8 cellular contexts compared by ENCODE assay signal in the genomic region with DNA sequence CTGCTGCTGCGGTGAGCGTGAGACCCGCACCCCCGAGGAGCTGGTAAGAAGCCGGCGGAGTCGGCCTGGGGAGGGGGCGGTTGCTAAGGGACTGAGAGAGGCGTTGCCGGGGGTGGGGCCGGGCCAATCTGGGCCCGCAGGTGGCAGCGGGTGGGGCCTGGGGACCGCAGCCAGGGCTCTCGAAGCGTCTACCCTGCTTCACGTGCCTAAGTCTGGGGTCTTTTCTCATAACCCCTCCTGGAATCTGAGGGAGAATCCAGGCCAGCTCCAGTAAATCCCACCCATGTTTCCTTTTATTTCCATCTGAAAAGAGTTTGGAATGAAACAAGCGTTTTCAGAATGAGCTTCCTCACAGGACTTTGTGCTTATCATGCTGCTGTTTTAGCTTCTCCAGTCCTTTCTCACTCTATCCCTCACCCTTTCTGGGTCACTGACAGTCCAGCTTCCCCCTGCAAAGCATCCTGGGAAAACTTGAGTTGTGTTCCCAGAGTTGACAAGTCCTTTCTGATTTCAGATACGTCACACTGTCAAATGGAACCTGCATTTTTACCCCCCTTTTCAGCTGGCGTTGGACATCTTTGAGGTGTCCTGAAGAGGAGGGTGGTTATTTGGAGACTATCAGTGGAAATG. TPM values are rescaled to one million over a fixed set of nuclear protein-coding genes. Genes with fewer than 3 reads are reported as not detected.
DNase-seq lines count a peak whose midpoint lies in the region; ATAC-seq, FAIRE-seq and TF ChIP-seq lines count a peak whose summit lies in the region.

No MANE protein-coding gene starts in this region.

- no peak for FAIRE-seq in D721Med (lab: Jason Lieb, UNC)

- H3K27me3 ChIP-seq in WERI-Rb-1 (ENCODE audit: insufficient read depth, low read depth, severe bottlenecking), result no peaks in the 10 kb centered on the region

- peak overlapping the region; percentile 74 for H3K27ac ChIP-seq in WERI-Rb-1

- DNase-seq in EH (ENCODE audit: low read depth) (peak; percentile 46), WERI-Rb-1 (no peak), foreskin fibroblast (peak in 1 of 2 donors; percentile 38), omental fat pad (ENCODE audit: low spot score) (no peak), D721Med (ENCODE audit: insufficient read length, low spot score) (no peak)

- peak; percentile 39 for ATAC-seq in GM19452 (IDR thresholded peaks at IDR 0.05; ENCODE audit: unreplicated experiment)
- peak; percentile 29 for ATAC-seq in HG03457 (IDR thresholded peaks at IDR 0.05; ENCODE audit: unreplicated experiment)
- ATAC-seq in omental fat pad (ENCODE audit: low FRiP score), result peak; percentile 20
- ATAC-seq in GM18517 (IDR thresholded peaks at IDR 0.05; ENCODE audit: unreplicated experiment), result no peak

- no peak for TF ChIP-seq CTCF in WERI-Rb-1 (IDR thresholded peaks at IDR 0.05; ENCODE audit: low read depth, low read length)
- no peak for TF ChIP-seq CTCF in foreskin fibroblast (IDR thresholded peaks at IDR 0.05; ENCODE audit: low read depth, low read length)
- no peak for TF ChIP-seq CTCF in omental fat pad (IDR thresholded peaks at IDR 0.05)
- TF ChIP-seq CTCF in D721Med (IDR thresholded peaks at IDR 0.05; ENCODE audit: insufficient read depth, missing control alignments), result no peak

- H3K4me3 ChIP-seq in WERI-Rb-1 (ENCODE audit: low read depth, low read length), result peak overlapping the region; percentile 64
- peak overlapping the region; percentile 80 to 88 for H3K4me3 ChIP-seq in foreskin fibroblast (ENCODE audit: low read depth in 1 of 2, low read length in 2 of 2)

- H3K36me3 ChIP-seq in WERI-Rb-1, result peaks cover 35% of the 10 kb centered on the region

- H3K9me3 ChIP-seq in WERI-Rb-1 (ENCODE audit: severe bottlenecking), result no peaks in the 10 kb centered on the region

RNA-seq across cellular contexts. Expression of gene CLCN6, which starts 0.4 kb away (rescaled TPM):
- total RNA-seq in omental fat pad, result 10 to 100 TPM; 14.4 to 20.4 (median 18.0) TPM

RNA-seq across cellular contexts. Expression of gene MTHFR, which starts 0.7 kb away (rescaled TPM):
- total RNA-seq in omental fat pad, result 10 to 100 TPM; 28.9 to 44.8 (median 36.0) TPM

RNA-seq across cellular contexts. Expression of gene NPPA, which starts 41.2 kb away (rescaled TPM):
- total RNA-seq in omental fat pad, result not detected

RNA-seq across cellular contexts. Expression of gene C1orf167, which starts 44.4 kb away (rescaled TPM):
- 1 to 10 TPM in 1 of 4 donors, under 1 TPM in 1, not detected in 2; 0.72 to 2.0 TPM for total RNA-seq in omental fat pad

RNA-seq across cellular contexts. Expression of gene NPPB, which starts 52.3 kb away (rescaled TPM):
- not detected for total RNA-seq in omental fat pad
